Comparison of ENCODE assay signal across 22 cellular contexts in the genomic region with DNA sequence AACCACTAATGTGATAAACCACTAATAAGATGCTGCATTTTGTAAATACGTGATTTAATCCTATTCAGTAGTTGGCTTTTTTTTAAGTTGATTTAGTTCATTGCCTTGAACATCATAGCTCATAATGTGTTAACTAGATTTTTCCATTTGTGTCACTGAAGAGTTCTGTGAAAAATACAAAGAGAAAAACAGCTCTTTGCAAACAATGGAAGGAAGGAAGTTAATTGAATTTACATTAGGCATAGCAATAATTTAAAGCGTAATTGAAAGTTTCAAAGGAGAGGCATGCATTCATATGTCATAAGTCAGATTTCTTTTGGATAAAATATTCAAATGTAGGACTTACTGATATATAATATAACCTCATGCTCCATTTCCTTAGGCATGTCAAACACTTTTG.
DNase-seq lines count a peak whose midpoint lies in the region; FAIRE-seq and TF ChIP-seq lines count a peak whose summit lies in the region.
"Had no signal": no experiment of that assay in that cellular context is flagged by ENCODE, and none has a peak within 500 bp of the region (broad histone marks: within the 10 kb centered on the region; RNA-seq: fewer than 3 reads in every experiment).

No MANE protein-coding gene starts in this region.

- H3K9me3 ChIP-seq in A673 (ENCODE audit: low read depth, low read length, poor library complexity, severe bottlenecking) (no peaks in the 10 kb centered on the region), endothelial cell of umbilical vein (replicated peaks; ENCODE audit: control insufficient read depth, insufficient read depth, low read length) (no peaks in the 10 kb centered on the region)
- H3K9me3 ChIP-seq: BLaER1 treated with 17β-estradiol and CSF1 and Interleukin-3, amounts not matched to agents 10 nM and 100 nM; Caco-2 had no signal

- CTCF ChIA-PET in A673 (lab: Charles Lee), result interaction anchor here (0.7 kb wide), 1 partner anchor 11 kb away, joined by 3 read pairs; no protein-coding TSS in a partner anchor
- CTCF ChIA-PET in endothelial cell of umbilical vein (lab: Charles Lee), result interaction anchor here (0.7 to 1.4 kb wide), 5 partner anchors 8 to 349 kb away, joined by 3 to 5 read pairs (median 3); a partner anchor contains a TSS

- H3K27me3 ChIP-seq in A673 (replicated peaks; ENCODE audit: insufficient read depth, low read depth, low read length, poor library complexity), result no peaks in the 10 kb centered on the region
- H3K27me3 ChIP-seq in endothelial cell of umbilical vein (ENCODE audit: control insufficient read depth in 2 of 2, insufficient read depth in 2 of 2, low read length in 2 of 2), result no peaks in the 10 kb centered on the region
- H3K27me3 ChIP-seq: BLaER1 treated with 17β-estradiol and CSF1 and Interleukin-3, amounts not matched to agents 10 nM and 100 nM had no signal

- TF ChIP-seq POLR2A in endothelial cell of umbilical vein (IDR thresholded peaks at IDR 0.05; ENCODE audit: low read depth, low read length), result no peak

- no peak overlapping the region for H3K4me3 ChIP-seq in A673 (ENCODE audit: low read depth, low read length, poor library complexity, severe bottlenecking)
- H3K4me3 ChIP-seq in endothelial cell of umbilical vein (replicated peaks in 1 of 3; ENCODE audit: insufficient read depth in 1 of 3, low read depth in 1 of 3, low read length in 3 of 3), result no peak overlapping the region
- H3K4me3 ChIP-seq: BLaER1 treated with 17β-estradiol and CSF1 and Interleukin-3, amounts not matched to agents 10 nM and 100 nM had no signal

- dilution Hi-C loops in endothelial cell of umbilical vein (cut with MboI; ENCODE audit: extremely low pct_ligation_motif_present, low sequenced_read_pairs), result no loop called here

- POLR2A ChIA-PET in A673 (lab: Charles Lee; ENCODE audit: low non-redundant PET), result no interaction called here
- POLR2A ChIA-PET in endothelial cell of umbilical vein (lab: Charles Lee), result no interaction called here

- no peak overlapping the region for H3K27ac ChIP-seq in A673 (ENCODE audit: low read depth, low read length, poor library complexity, severe bottlenecking)
- H3K27ac ChIP-seq in endothelial cell of umbilical vein (ENCODE audit: insufficient read depth, low read depth, low read length), result peak overlapping the region; percentile 36
- H3K27ac ChIP-seq: BLaER1 treated with 17β-estradiol and CSF1 and Interleukin-3, amounts not matched to agents 10 nM and 100 nM; C4-2B had no signal

- peak overlapping the region; percentile 30 for H3K4me2 ChIP-seq in endothelial cell of umbilical vein (ENCODE audit: insufficient read depth, low read length)
- H3K4me2 ChIP-seq: BLaER1 treated with 17β-estradiol and CSF1 and Interleukin-3, amounts not matched to agents 10 nM and 100 nM had no signal

- no peak overlapping the region for H3K9ac ChIP-seq in endothelial cell of umbilical vein (replicated peaks; ENCODE audit: extremely low read depth, insufficient read depth, low read length)
- H3K9ac ChIP-seq: BLaER1 treated with 17β-estradiol and CSF1 and Interleukin-3, amounts not matched to agents 10 nM and 100 nM had no signal

- H3K36me3 ChIP-seq in A673 (ENCODE audit: insufficient read depth, low read length, poor library complexity, severe bottlenecking), result no peaks in the 10 kb centered on the region
- H3K36me3 ChIP-seq in endothelial cell of umbilical vein (ENCODE audit: control insufficient read depth in 2 of 2, extremely low read depth in 1 of 2, insufficient read depth in 2 of 2, low read length in 2 of 2), result no peaks in the 10 kb centered on the region
- H3K36me3 ChIP-seq: BLaER1 treated with 17β-estradiol and CSF1 and Interleukin-3, amounts not matched to agents 10 nM and 100 nM had no signal

- peak overlapping the region; percentile 56 for H2AFZ ChIP-seq in endothelial cell of umbilical vein (ENCODE audit: low read depth, low read length)

- intact Hi-C loops in A673 (cut with micrococcal nuclease; ENCODE audit: unreplicated experiment), result no loop called here
- intact Hi-C loops in endothelial cell of umbilical vein (cut with micrococcal nuclease), result loop anchor here (1.0 kb wide), 1 partner anchor 9 kb away; no protein-coding TSS in a partner anchor

- H3K4me1 ChIP-seq in A673 (ENCODE audit: insufficient read depth, low read length, poor library complexity, severe bottlenecking) (peaks cover 12% of the 10 kb centered on the region), endothelial cell of umbilical vein (ENCODE audit: control insufficient read depth, extremely low read depth, insufficient read depth, low read length) (peaks cover 12% of the 10 kb centered on the region)

- no TSS peak for BruUV-seq in A673 (replicated peaks; lab: Mats Ljungman, UMichigan)
- no TSS peak for BruUV-seq in endothelial cell of umbilical vein (replicated peaks; lab: Mats Ljungman, UMichigan)

- no peaks in the 10 kb centered on the region for H3K79me2 ChIP-seq in endothelial cell of umbilical vein (ENCODE audit: control insufficient read depth, insufficient read depth, low read length)

- DNase-seq in A673 (ENCODE audit: low spot score), result peak; percentile 54
- peak; percentile 70 for DNase-seq in dermis blood vessel endothelial cell
- DNase-seq in endothelial cell of umbilical vein (ENCODE audit: low read depth, low spot score), result peak; percentile 82
- DNase-seq in pulmonary artery endothelial cell (ENCODE audit: low read depth, low spot score), result peak; percentile 24
- no peak for DNase-seq in HuH-7 (ENCODE audit: low spot score)
- no peak for DNase-seq in NCI-H2107 treated with DMSO at 0.1 percent for 48 hours (lab: John Stamatoyannopoulos, UW; ENCODE audit: unreplicated experiment)
- DNase-seq in amniotic stem cell (lab: John Stamatoyannopoulos, UW), result no peak
- DNase-seq: 8988T; AML-193; Caco-2; Calu3; CD4-positive, alpha-beta T cell; CD8-positive, alpha-beta T cell; DMS79 treated with DMSO at 0.1 percent for 48 hours; GF-D8 had no signal

- FAIRE-seq in endothelial cell of umbilical vein (lab: Jason Lieb, UNC), result peak; percentile 93
- FAIRE-seq: A204.1, D721Med, G401.6, GM12891, GM19239 had no signal

- TF ChIP-seq CTCF in A673 (conservative IDR thresholded peaks at IDR 0.05; ENCODE audit: low read depth, low read length) (no peak), endothelial cell of umbilical vein (IDR thresholded peaks at IDR 0.05; ENCODE audit: extremely low read depth in 1 of 2, insufficient read depth in 1 of 2, low read depth in 1 of 2, low read length in 2 of 2) (no peak)

- no peaks in the 10 kb centered on the region for H4K20me1 ChIP-seq in endothelial cell of umbilical vein (replicated peaks; ENCODE audit: control insufficient read depth, extremely low read depth, insufficient read depth, low read length)
- H4K20me1 ChIP-seq: BLaER1 treated with 17β-estradiol and CSF1 and Interleukin-3, amounts not matched to agents 10 nM and 100 nM had no signal

- H3K9me1 ChIP-seq in endothelial cell of umbilical vein (replicated peaks; ENCODE audit: control insufficient read depth, extremely low read depth, insufficient read depth, low read length), result no peaks in the 10 kb centered on the region

TF ChIP-seq in endothelial cell of umbilical vein, 7 proteins besides CTCF, POLR2A, EP300 and RAD21:
- TF ChIP-seq JUN (IDR thresholded peaks at IDR 0.05; ENCODE audit: borderline replicate concordance, insufficient read depth, insufficient read length, low read depth), result peak; percentile 41
- TF ChIP-seq EZH2 (IDR thresholded peaks at IDR 0.05; ENCODE audit: borderline replicate concordance, low read depth, low read length, severe bottlenecking), result no peak

Comparison
In these comparisons a context has a peak if more than half of its experiments do, and no peak if none do; other contexts are left out.
1. DNase-seq: peak in A673 (single experiment), dermis blood vessel endothelial cell (single experiment), endothelial cell of umbilical vein (single experiment) and pulmonary artery endothelial cell (single experiment); none in HuH-7 (single experiment), NCI-H2107 treated with DMSO at 0.1 percent for 48 hours (single experiment) and amniotic stem cell (single experiment).